In the genomic region with DNA sequence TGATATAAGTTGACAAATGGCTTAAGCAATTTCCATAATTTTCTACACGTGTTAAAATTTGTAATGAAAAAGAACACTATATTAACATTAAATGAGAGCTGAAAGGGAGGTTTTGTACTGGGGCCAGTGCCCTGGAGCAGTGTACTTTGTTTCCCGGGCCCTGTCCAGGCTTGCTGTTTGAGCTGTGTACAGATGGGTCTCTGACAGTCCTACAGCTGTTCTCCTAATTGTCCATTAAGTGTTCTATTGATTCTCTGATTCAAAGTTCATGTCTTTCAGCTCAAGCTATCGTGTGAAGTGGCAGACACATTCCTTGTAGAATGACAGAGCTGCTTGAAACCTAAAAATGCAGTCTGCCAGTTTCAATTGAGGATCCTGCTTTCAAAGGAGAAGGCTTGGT, we compare ENCODE assay signal across 16 cellular contexts.
A peak's percentile ranks its signal among the peaks of the same experiment; 100 is the strongest.
DNase-seq lines count a peak whose midpoint lies in the region; ATAC-seq and TF ChIP-seq lines count a peak whose summit lies in the region.
"Had no signal": no experiment of that assay in that cellular context is flagged by ENCODE, and none has a peak within 500 bp of the region (broad histone marks: within the 10 kb centered on the region; RNA-seq: fewer than 3 reads in every experiment).

No MANE protein-coding gene starts in this region.

- peaks cover 2% of the 10 kb centered on the region for H3K27me3 Mint-ChIP-seq in endodermal cell (ENCODE audit: insufficient read depth)
- peaks cover 37% of the 10 kb centered on the region for H3K27me3 Mint-ChIP-seq in activated CD8-positive, alpha-beta T cell treated with anti-CD3 and anti-CD28 coated beads for 36 hours

- H3K9ac ChIP-seq in endodermal cell (ENCODE audit: extremely low read depth, low read length, poor library complexity, severe bottlenecking), result no peak overlapping the region

- peak overlapping the region; percentile 54 for H3K27ac ChIP-seq in endodermal cell (ENCODE audit: low read depth, low read length)
- H3K27ac ChIP-seq: right atrium auricular region had no signal

- H3K27ac Mint-ChIP-seq in endodermal cell, result no peak overlapping the region
- no peak overlapping the region for H3K27ac Mint-ChIP-seq in activated CD8-positive, alpha-beta T cell treated with anti-CD3 and anti-CD28 coated beads for 36 hours
- H3K27ac Mint-ChIP-seq: activated CD4-positive, alpha-beta T cell treated with anti-CD3 and anti-CD28 coated beads for 36 hours; activated naive CD4-positive, alpha-beta T cell treated with anti-CD3 and anti-CD28 coated beads, Interleukin-2, amount 10 ng/mL, durations not matched to agents 7 days and 5 days; CD8-positive, alpha-beta T cell; T-helper 2 cell treated with Interferon-gamma antibody and Interleukin-4, amounts not matched to agents 5 μg/mL and 100 μg/mL, for 36 hours had no signal

- DNase-seq in COLO668 (lab: John Stamatoyannopoulos, UW; ENCODE audit: unreplicated experiment), result peak; percentile 65
- peak; percentile 89 for DNase-seq in NCI-H1105 (lab: John Stamatoyannopoulos, UW)
- peak; percentile 62 for DNase-seq in NCI-H748 (lab: John Stamatoyannopoulos, UW; ENCODE audit: unreplicated experiment)
- no peak for DNase-seq in endodermal cell
- no peak for DNase-seq in DMS114 treated with DMSO at 0.1 percent for 48 hours (lab: John Stamatoyannopoulos, UW; ENCODE audit: unreplicated experiment)
- DNase-seq in activated CD4-positive, alpha-beta T cell treated with anti-CD3 and anti-CD28 coated beads, Interleukin-2, amount 50 U/mL, for 48 hours, result no peak
- DNase-seq in effector CD8-positive, alpha-beta T cell (lab: John Stamatoyannopoulos, UW), result no peak
- DNase-seq in activated CD8-positive, alpha-beta T cell treated with anti-CD3 and anti-CD28 coated beads for 36 hours, result no peak
- DNase-seq: activated CD4-positive, alpha-beta T cell treated with anti-CD3 and anti-CD28 coated beads for 36 hours; activated naive CD4-positive, alpha-beta T cell treated with anti-CD3 and anti-CD28 coated beads, Interleukin-2, amount 10 ng/mL, durations not matched to agents 7 days and 5 days; CD8-positive, alpha-beta T cell; mesendoderm; NK-92 treated with Interleukin-12 subunit alpha and Interleukin-12 subunit beta, amount 100 ng/mL, for 24 hours had no signal

- no peak overlapping the region for H3K4me3 Mint-ChIP-seq in endodermal cell
- H3K4me3 Mint-ChIP-seq in activated CD8-positive, alpha-beta T cell treated with anti-CD3 and anti-CD28 coated beads for 36 hours, result no peak overlapping the region
- H3K4me3 Mint-ChIP-seq: activated CD4-positive, alpha-beta T cell treated with anti-CD3 and anti-CD28 coated beads for 36 hours; activated naive CD4-positive, alpha-beta T cell treated with anti-CD3 and anti-CD28 coated beads, Interleukin-2, amount 10 ng/mL, durations not matched to agents 7 days and 5 days; CD8-positive, alpha-beta T cell; T-helper 2 cell treated with Interferon-gamma antibody and Interleukin-4, amounts not matched to agents 5 μg/mL and 100 μg/mL, for 36 hours had no signal

- H3K27me3 ChIP-seq in endodermal cell (ENCODE audit: control insufficient read depth, insufficient read depth, low read length, poor library complexity, severe bottlenecking), result no peaks in the 10 kb centered on the region
- H3K27me3 ChIP-seq: right atrium auricular region had no signal

- intact Hi-C loops in activated CD8-positive, alpha-beta T cell treated with anti-CD3 and anti-CD28 coated beads for 36 hours (cut with micrococcal nuclease), result no loop called here

- no peaks in the 10 kb centered on the region for H3K9me3 ChIP-seq in endodermal cell (ENCODE audit: control insufficient read depth, low read length)

- CTCF ChIA-PET in activated CD8-positive, alpha-beta T cell treated with anti-CD3 and anti-CD28 coated beads for 36 hours (lab: Charles Lee), result interaction anchor here (1.2 kb wide), 1 partner anchor 11 kb away, joined by 3 read pairs; no protein-coding TSS in a partner anchor

- TF ChIP-seq CTCF in endodermal cell (conservative IDR thresholded peaks at IDR 0.05), result no peak
- no peak for TF ChIP-seq CTCF in activated CD8-positive, alpha-beta T cell treated with anti-CD3 and anti-CD28 coated beads for 36 hours (IDR thresholded peaks at IDR 0.05)

- H3K36me3 Mint-ChIP-seq in endodermal cell (ENCODE audit: low read depth), result no peaks in the 10 kb centered on the region
- no peaks in the 10 kb centered on the region for H3K36me3 Mint-ChIP-seq in activated CD8-positive, alpha-beta T cell treated with anti-CD3 and anti-CD28 coated beads for 36 hours (ENCODE audit: low read depth)
- H3K36me3 Mint-ChIP-seq: activated naive CD4-positive, alpha-beta T cell treated with anti-CD3 and anti-CD28 coated beads, Interleukin-2, amount 10 ng/mL, durations not matched to agents 7 days and 5 days; CD8-positive, alpha-beta T cell had no signal

- H3K4me1 ChIP-seq in endodermal cell (ENCODE audit: control insufficient read depth, insufficient read depth, low read length), result no peaks in the 10 kb centered on the region
- H3K4me1 ChIP-seq: right atrium auricular region had no signal

- H3K4me1 Mint-ChIP-seq in endodermal cell, result peaks cover 7% of the 10 kb centered on the region
- H3K4me1 Mint-ChIP-seq in activated CD8-positive, alpha-beta T cell treated with anti-CD3 and anti-CD28 coated beads for 36 hours (ENCODE audit: low read depth), result no peaks in the 10 kb centered on the region
- H3K4me1 Mint-ChIP-seq: activated CD4-positive, alpha-beta T cell treated with anti-CD3 and anti-CD28 coated beads for 36 hours; activated naive CD4-positive, alpha-beta T cell treated with anti-CD3 and anti-CD28 coated beads, Interleukin-2, amount 10 ng/mL, durations not matched to agents 7 days and 5 days had no signal

- no peak for ATAC-seq in activated CD8-positive, alpha-beta T cell treated with anti-CD3 and anti-CD28 coated beads for 36 hours
- ATAC-seq: activated CD4-positive, alpha-beta T cell treated with anti-CD3 and anti-CD28 coated beads for 36 hours; CD8-positive, alpha-beta T cell; Right ventricle myocardium inferior had no signal

- peaks cover 7% of the 10 kb centered on the region for H3K9me3 Mint-ChIP-seq in endodermal cell
- H3K9me3 Mint-ChIP-seq in activated CD8-positive, alpha-beta T cell treated with anti-CD3 and anti-CD28 coated beads for 36 hours, result peaks cover 2% of the 10 kb centered on the region
- H3K9me3 Mint-ChIP-seq: activated naive CD4-positive, alpha-beta T cell treated with anti-CD3 and anti-CD28 coated beads, Interleukin-2, amount 10 ng/mL, durations not matched to agents 7 days and 5 days; CD8-positive, alpha-beta T cell; T-helper 2 cell treated with Interferon-gamma antibody and Interleukin-4, amounts not matched to agents 5 μg/mL and 100 μg/mL, for 36 hours had no signal

- POLR2A ChIA-PET in activated CD8-positive, alpha-beta T cell treated with anti-CD3 and anti-CD28 coated beads for 36 hours (lab: Charles Lee), result no interaction called here

- WGBS in endodermal cell (ENCODE audit: insufficient coverage in 1 of 2, insufficient read length in 1 of 2), 2 experiments, result 80% methylated on average over 2 of the region's 3 CpGs

- no peak overlapping the region for H3K4me3 ChIP-seq in endodermal cell (ENCODE audit: low read length)
- H3K4me3 ChIP-seq: right atrium auricular region had no signal

- no peaks in the 10 kb centered on the region for H3K36me3 ChIP-seq in endodermal cell (ENCODE audit: control insufficient read depth, insufficient read depth, low read length)
- H3K36me3 ChIP-seq: right atrium auricular region had no signal

Comparison
In these comparisons a context has a peak if more than half of its experiments do, and no peak if none do; other contexts are left out.
1. DNase-seq: peak in COLO668 (single experiment), NCI-H1105 (single experiment) and NCI-H748 (single experiment); none in endodermal cell (single experiment), DMS114 treated with DMSO at 0.1 percent for 48 hours (single experiment), activated CD4-positive, alpha-beta T cell treated with anti-CD3 and anti-CD28 coated beads, Interleukin-2, amount 50 U/mL, for 48 hours (0 of 2), effector CD8-positive, alpha-beta T cell (single experiment) and activated CD8-positive, alpha-beta T cell treated with anti-CD3 and anti-CD28 coated beads for 36 hours (single experiment).